Comparison of ENCODE assay signal across 10 cellular contexts in the genomic region with DNA sequence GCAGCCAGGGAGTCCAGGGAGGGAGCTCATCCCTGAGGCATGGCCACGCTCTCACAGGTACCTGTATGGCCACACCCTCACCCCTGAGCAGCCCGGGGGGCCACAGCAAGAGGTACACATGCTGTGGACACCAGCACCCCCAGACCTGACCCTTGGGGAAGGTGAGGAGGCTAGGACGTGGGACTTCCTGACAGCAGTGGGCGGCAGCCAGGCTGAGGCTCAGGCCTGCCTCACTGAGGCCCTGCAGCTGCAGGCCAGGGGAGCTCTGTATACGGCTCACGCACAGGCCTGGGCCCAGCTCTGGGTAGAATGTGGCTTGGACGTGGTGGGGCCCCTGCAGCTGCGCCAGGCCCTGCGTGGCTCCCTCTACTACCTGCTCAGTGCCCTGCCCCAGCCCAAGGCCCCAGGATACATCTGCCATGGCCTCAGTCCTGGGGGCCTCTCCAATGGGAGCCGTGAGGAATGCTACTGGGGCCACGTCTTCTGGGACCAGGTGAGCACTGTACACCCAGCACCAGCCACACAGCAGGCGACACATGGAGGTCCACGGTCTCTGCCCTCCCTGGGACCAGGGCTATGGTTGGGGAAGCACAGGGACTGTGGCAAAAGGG. TPM values are rescaled to one million over a fixed set of nuclear protein-coding genes. Genes with fewer than 3 reads are reported as not detected.
DNase-seq lines count a peak whose midpoint lies in the region; ATAC-seq, FAIRE-seq and TF ChIP-seq lines count a peak whose summit lies in the region.
"Had no signal": no experiment of that assay in that cellular context is flagged by ENCODE, and none has a peak within 500 bp of the region (broad histone marks: within the 10 kb centered on the region; RNA-seq: fewer than 3 reads in every experiment).

No MANE protein-coding gene starts in this region.

- in situ Hi-C loops in brain microvascular endothelial cell (cut with HindIII; ENCODE audit: low pct_ligation_motif_present, low sequenced_read_pairs): no loop called here

- no peak for TF ChIP-seq POLR2A in GM12891 (IDR thresholded peaks at IDR 0.05; ENCODE audit: low read depth, low read length)

- ATAC-seq in T-helper 17 cell: no peak
- no peak for ATAC-seq in right cardiac atrium
- no peak for ATAC-seq in HG03175 (IDR thresholded peaks at IDR 0.05; ENCODE audit: unreplicated experiment)

- H3K36me3 Mint-ChIP-seq in T-helper 17 cell (ENCODE audit: low read depth): peaks cover 3% of the 10 kb centered on the region

- TF ChIP-seq CTCF in brain microvascular endothelial cell (IDR thresholded peaks at IDR 0.05; ENCODE audit: low read depth, low read length, missing control alignments): no peak

- H3K4me3 Mint-ChIP-seq in T-helper 17 cell: peak overlapping the region; percentile 86

- H3K4me3 ChIP-seq in right cardiac atrium (ENCODE audit: low read length): no peak overlapping the region
- no peak overlapping the region for H3K4me3 ChIP-seq in brain microvascular endothelial cell (ENCODE audit: low read depth, low read length)

- no peaks in the 10 kb centered on the region for H3K27me3 Mint-ChIP-seq in T-helper 17 cell

- WGBS in right cardiac atrium: 94% methylated on average over 13 of the region's 13 CpGs

- peak overlapping the region; percentile 60 for H3K27ac Mint-ChIP-seq in T-helper 17 cell

- no peaks in the 10 kb centered on the region for H3K4me1 ChIP-seq in right cardiac atrium (ENCODE audit: control insufficient read depth, insufficient read depth, low read length)

- H3K27ac ChIP-seq in right cardiac atrium (ENCODE audit: low read length): no peak overlapping the region
- no peak overlapping the region for H3K27ac ChIP-seq in brain microvascular endothelial cell

- peak; percentile 16 for FAIRE-seq in GM12891 (lab: Jason Lieb, UNC)

- H3K27me3 ChIP-seq in right cardiac atrium (ENCODE audit: control insufficient read depth, insufficient read depth): no peaks in the 10 kb centered on the region
- peaks cover 4% of the 10 kb centered on the region for H3K27me3 ChIP-seq in brain microvascular endothelial cell (replicated peaks)

- DNase-seq in GM12891 (ENCODE audit: insufficient read length, low spot score) (no peak), T-helper 17 cell (peak in 1 of 3 donors; percentile 4), right cardiac atrium (peak; percentile 15 to 57 (median 42)), posterior vena cava (ENCODE audit: low spot score) (peak; percentile 76), T1000 (lab: John Stamatoyannopoulos, UW) (no peak), NCI-H526 treated with DMSO at 0.1 percent for 48 hours (lab: John Stamatoyannopoulos, UW) (no peak), brain microvascular endothelial cell (no peak)
- DNase-seq: DMS79 treated with DMSO at 0.1 percent for 48 hours, NCI-H1105 had no signal

- intact Hi-C loops in right cardiac atrium (cut with DNase I) (no loop called here), posterior vena cava (cut with DNase I) (no loop called here)

- no peaks in the 10 kb centered on the region for H3K36me3 ChIP-seq in brain microvascular endothelial cell (replicated peaks)

- H3K4me1 Mint-ChIP-seq in T-helper 17 cell: peaks cover 25% of the 10 kb centered on the region

- no peaks in the 10 kb centered on the region for H3K9me3 ChIP-seq in T-helper 17 cell (ENCODE audit: control insufficient read depth, low read length, poor library complexity, severe bottlenecking)
- no peaks in the 10 kb centered on the region for H3K9me3 ChIP-seq in right cardiac atrium (ENCODE audit: control insufficient read depth, low read length)

TF ChIP-seq in GM12891, 5 proteins besides CTCF, POLR2A, EP300 and RAD21:
- TF ChIP-seq SPI1 (IDR thresholded peaks at IDR 0.05; ENCODE audit: low read depth, low read length): no peak
- TF ChIP-seq TAF1 (IDR thresholded peaks at IDR 0.05; ENCODE audit: low read depth, low read length): no peak
- no peak for TF ChIP-seq POU2F2 (IDR thresholded peaks at IDR 0.05; ENCODE audit: low read depth, low read length)
- TF ChIP-seq POLR2AphosphoS5 (IDR thresholded peaks at IDR 0.05; ENCODE audit: low read depth, low read length): no peak
- TF ChIP-seq PAX5 (IDR thresholded peaks at IDR 0.05; ENCODE audit: insufficient read depth, low read length, severe bottlenecking): no peak
TF ChIP-seq in GM12891: peak in this region for 0.

RNA-seq across cellular contexts. Expression of a gene that starts 1.8 kb away (rescaled TPM):
- 19.3 TPM for polyA plus RNA-seq in GM12891 (2012; ENCODE audit: low read depth, missing spikeins)
- total RNA-seq in T-helper 17 cell (100 to 1,000 TPM; 317 to 350 TPM), right cardiac atrium (10 to 100 TPM in 3 of 4 donors, 1 to 10 TPM in 1; 9.9 to 15.8 (median 11.9) TPM), posterior vena cava (10 to 100 TPM; 18.8 to 20.7 TPM)
- polyA plus RNA-seq in right cardiac atrium: 18.7 TPM

RNA-seq across cellular contexts. Expression of a gene that starts 8.6 kb away (rescaled TPM):
- polyA plus RNA-seq in GM12891 (2012; ENCODE audit: low read depth, missing spikeins): not detected
- total RNA-seq in T-helper 17 cell: not detected
- total RNA-seq in right cardiac atrium: not detected
- not detected for polyA plus RNA-seq in right cardiac atrium
- total RNA-seq in posterior vena cava: not detected

RNA-seq across cellular contexts. Expression of a gene that starts 12.5 kb away (rescaled TPM):
- polyA plus RNA-seq in GM12891 (2012; ENCODE audit: low read depth, missing spikeins): 0.04 TPM
- 1 to 10 TPM; 3.5 to 4.3 TPM for total RNA-seq in T-helper 17 cell
- total RNA-seq in right cardiac atrium: under 1 TPM in 2 of 4 donors, not detected in 2; 0.11 to 0.24 TPM
- polyA plus RNA-seq in right cardiac atrium: 0.02 TPM
- total RNA-seq in posterior vena cava: under 1 TPM; 0.38 to 0.42 TPM

RNA-seq across cellular contexts. Expression of a gene that starts 16.9 kb away (rescaled TPM):
- polyA plus RNA-seq in GM12891 (2012; ENCODE audit: low read depth, missing spikeins): 486 TPM
- total RNA-seq in T-helper 17 cell: 100 to 1,000 TPM; 550 to 570 TPM
- 100 to 1,000 TPM; 180 to 290 (median 240) TPM for total RNA-seq in right cardiac atrium
- polyA plus RNA-seq in right cardiac atrium: 393 TPM
- total RNA-seq in posterior vena cava: 100 to 1,000 TPM; 647 to 724 TPM

RNA-seq across cellular contexts. Expression of a gene that starts 23.1 kb away (rescaled TPM):
- polyA plus RNA-seq in GM12891 (2012; ENCODE audit: low read depth, missing spikeins): 413 TPM
- 100 to 1,000 TPM; 344 to 363 TPM for total RNA-seq in T-helper 17 cell
- total RNA-seq in right cardiac atrium: 100 to 1,000 TPM in 3 of 4 donors, 10 to 100 TPM in 1; 85.0 to 169 (median 116) TPM
- polyA plus RNA-seq in right cardiac atrium: 235 TPM
- total RNA-seq in posterior vena cava: 100 to 1,000 TPM; 205 to 275 TPM

Comparison
In these comparisons a context has a peak if more than half of its experiments do, and no peak if none do; other contexts are left out.
1. DNase-seq: peak in right cardiac atrium (3 of 3) and posterior vena cava (single experiment); none in GM12891 (single experiment), T1000 (single experiment), NCI-H526 treated with DMSO at 0.1 percent for 48 hours (single experiment) and brain microvascular endothelial cell (single experiment).
2. RNA of a gene that starts 1.8 kb away (total RNA-seq): 317 to 350 TPM in T-helper 17 cell; 18.8 to 20.7 TPM in posterior vena cava and 9.9 to 15.8 TPM in right cardiac atrium; every median in the first group is over 10 times any median in the second.